Comparison of ENCODE assay signal across 8 cellular contexts in genomic region chr20:45450097-45450818, GRCh38. TPM values are rescaled to one million over a fixed set of nuclear protein-coding genes. Genes with fewer than 3 reads are reported as not detected.
DNase-seq lines count a peak whose midpoint lies in the region; ATAC-seq and TF ChIP-seq lines count a peak whose summit lies in the region.

No MANE protein-coding gene starts in this region.

- no peak overlapping the region for H3K4me3 ChIP-seq in HUES64 (ENCODE audit: low read length)

- TF ChIP-seq POLR2A in erythroblast (IDR thresholded peaks at IDR 0.05; ENCODE audit: low read length), result no peak

- H3K9me3 ChIP-seq in HUES64 (ENCODE audit: insufficient read depth, low read depth, low read length), result no peaks in the 10 kb centered on the region

- no peaks in the 10 kb centered on the region for H3K27me3 ChIP-seq in HUES64 (ENCODE audit: insufficient read depth, low read length)

- peak overlapping the region; percentile 52 for H3K27ac ChIP-seq in HUES64 (ENCODE audit: low read depth, low read length)

- DNase-seq in Daoy (ENCODE audit: low read depth), result peak; percentile 23
- DNase-seq in RPMI8226, result peak; percentile 63
- peak; percentile 53 to 69 for DNase-seq in erythroblast (lab: John Stamatoyannopoulos, UW)
- DNase-seq in naive thymus-derived CD8-positive, alpha-beta T cell, result peak in 5 of 10 donors; percentile 10 to 52 (median 47)
- no peak for DNase-seq in activated CD4-positive, CD25-positive, alpha-beta regulatory T cell (lab: John Stamatoyannopoulos, UW)

- 69% methylated on average over 5 of the region's 5 CpGs for WGBS in HUES64

- no peak overlapping the region for H3K27ac Mint-ChIP-seq in naive thymus-derived CD8-positive, alpha-beta T cell

- peaks cover 2 to 15% (median 10%) of the 10 kb centered on the region in 4 donors for H3K4me1 Mint-ChIP-seq in naive thymus-derived CD8-positive, alpha-beta T cell

- H3K4me1 ChIP-seq in HUES64 (ENCODE audit: insufficient read depth, low read length), result peaks cover 3% of the 10 kb centered on the region; the same call in 1 of the 2 replicates

- H3K9ac ChIP-seq in HUES64 (ENCODE audit: low read depth, low read length), result no peak overlapping the region

- H3K4me3 Mint-ChIP-seq in naive thymus-derived CD8-positive, alpha-beta T cell, result no peak overlapping the region

- H3K36me3 ChIP-seq in HUES64 (ENCODE audit: insufficient read depth, low read length), result no peaks in the 10 kb centered on the region

- H3K27me3 Mint-ChIP-seq in naive thymus-derived CD8-positive, alpha-beta T cell, result peaks cover 0 to 33% (median 6%) of the 10 kb centered on the region in 5 donors

- no peaks in the 10 kb centered on the region for H3K9me3 Mint-ChIP-seq in naive thymus-derived CD8-positive, alpha-beta T cell

- H3K36me3 Mint-ChIP-seq in naive thymus-derived CD8-positive, alpha-beta T cell, result peaks cover 0 to 12% (median 5%) of the 10 kb centered on the region in 3 donors

- ATAC-seq in naive thymus-derived CD8-positive, alpha-beta T cell, result peak; percentile 30 to 68
- ATAC-seq in GM19395 (IDR thresholded peaks at IDR 0.05; ENCODE audit: unreplicated experiment) (no peak), GM21390 (IDR thresholded peaks at IDR 0.05; ENCODE audit: unreplicated experiment) (no peak)

- POLR2A ChIA-PET in naive thymus-derived CD8-positive, alpha-beta T cell (lab: Charles Lee), result interaction anchor here (0.9 kb wide), 1 partner anchor 88 kb away, joined by 3 read pairs; the partner anchor contains the start of gene SYS1

RNA-seq across cellular contexts. Expression of gene WFDC2, which starts 19.3 kb away (rescaled TPM):
- not detected in 2 replicates for total RNA-seq in Daoy (2014; rRNA removed; shearing (Covaris generic))
- 41.5 TPM for polyA plus RNA-seq in HUES64 (2013, experiment 1 of 2)
- 43.4 TPM for polyA plus RNA-seq in HUES64 (2013, experiment 2 of 2)
- under 1 TPM; 0.73 to 0.80 TPM for total RNA-seq in naive thymus-derived CD8-positive, alpha-beta T cell
- polyA plus RNA-seq in naive thymus-derived CD8-positive, alpha-beta T cell, result under 1 TPM in 1 of 3 donors, not detected in 2; 0.33 TPM

RNA-seq across cellular contexts. Expression of gene PIGT, which starts 34.3 kb away (rescaled TPM):
- 51.3 and 58.7 TPM in 2 replicates for total RNA-seq in Daoy (2014; rRNA removed; shearing (Covaris generic))
- polyA plus RNA-seq in HUES64 (2013, experiment 1 of 2), result 52.9 TPM
- polyA plus RNA-seq in HUES64 (2013, experiment 2 of 2), result 55.6 TPM
- 10 to 100 TPM; 80.1 to 86.7 TPM for total RNA-seq in naive thymus-derived CD8-positive, alpha-beta T cell
- 10 to 100 TPM; 73.4 to 90.6 (median 73.9) TPM for polyA plus RNA-seq in naive thymus-derived CD8-positive, alpha-beta T cell

RNA-seq across cellular contexts. Expression of gene DBNDD2, which starts 42.2 kb away (rescaled TPM):
- total RNA-seq in Daoy (2014; rRNA removed; shearing (Covaris generic)), result 5.8 and 7.3 TPM in 2 replicates
- polyA plus RNA-seq in HUES64 (2013, experiment 1 of 2), result 29.1 TPM
- 34.5 TPM for polyA plus RNA-seq in HUES64 (2013, experiment 2 of 2)
- 10 to 100 TPM; 13.6 to 13.9 TPM for total RNA-seq in naive thymus-derived CD8-positive, alpha-beta T cell
- polyA plus RNA-seq in naive thymus-derived CD8-positive, alpha-beta T cell, result 10 to 100 TPM; 11.6 to 13.5 (median 13.4) TPM

Comparison
In these comparisons a context has a peak if more than half of its experiments do, and no peak if none do; other contexts are left out.
1. DNase-seq: peak in Daoy (single experiment), RPMI8226 (single experiment) and erythroblast (2 of 2); none in activated CD4-positive, CD25-positive, alpha-beta regulatory T cell (0 of 4).
2. ATAC-seq: peak in naive thymus-derived CD8-positive, alpha-beta T cell (2 of 2); none in GM19395 (single experiment) and GM21390 (single experiment).